In genomic region chr6:100344761-100345160, GRCh38 we compare ENCODE assay signal across 21 cellular contexts.
DNase-seq lines count a peak whose midpoint lies in the region; ATAC-seq and TF ChIP-seq lines count a peak whose summit lies in the region.
"Had no signal": no experiment of that assay in that cellular context is flagged by ENCODE, and none has a peak within 500 bp of the region (broad histone marks: within the 10 kb centered on the region; RNA-seq: fewer than 3 reads in every experiment).

No MANE protein-coding gene starts in this region.

- no peaks in the 10 kb centered on the region for H3K27me3 ChIP-seq in ACC112 (ENCODE audit: insufficient read depth, low read length)
- no peaks in the 10 kb centered on the region for H3K27me3 ChIP-seq in upper lobe of right lung
- H3K27me3 ChIP-seq: breast epithelium, esophagus squamous epithelium, hepatocyte, right atrium auricular region had no signal

- TF ChIP-seq CTCF in upper lobe of right lung (IDR thresholded peaks at IDR 0.05) = no peak

- intact Hi-C loops in upper lobe of right lung (cut with DNase I) = no loop called here

- H3K4me1 ChIP-seq in ACC112 (ENCODE audit: control insufficient read depth, insufficient read depth, low read length, unreplicated experiment) (peaks cover 51% of the 10 kb centered on the region), upper lobe of right lung (no peaks in the 10 kb centered on the region)
- H3K4me1 ChIP-seq: breast epithelium, esophagus squamous epithelium, right atrium auricular region had no signal

- H3K79me2 ChIP-seq in ACC112 (ENCODE audit: control insufficient read depth, insufficient read depth, low read length, unreplicated experiment) = no peaks in the 10 kb centered on the region
- H3K79me2 ChIP-seq: hepatocyte had no signal

- H3K36me3 ChIP-seq in ACC112 (ENCODE audit: insufficient read depth, low read length) (no peaks in the 10 kb centered on the region), upper lobe of right lung (no peaks in the 10 kb centered on the region)
- H3K36me3 ChIP-seq: breast epithelium, esophagus squamous epithelium, right atrium auricular region had no signal

- ATAC-seq in upper lobe of right lung (no peak), GM18909 (IDR thresholded peaks at IDR 0.05; ENCODE audit: poor library complexity, unreplicated experiment) (no peak), GM21529 (IDR thresholded peaks at IDR 0.05; ENCODE audit: unreplicated experiment) (no peak)
- ATAC-seq: A549; activated naive CD4-positive, alpha-beta T cell treated with anti-CD3 and anti-CD28 coated beads, Interleukin-2, amount 50 U/mL, for 72 hours had no signal

- H3K4me3 ChIP-seq in ACC112 (ENCODE audit: low read depth, low read length) = no peak overlapping the region
- no peak overlapping the region for H3K4me3 ChIP-seq in upper lobe of right lung
- H3K4me3 ChIP-seq: A549, breast epithelium, esophagus squamous epithelium, hepatocyte, right atrium auricular region, SK-N-MC had no signal

- H3K27ac ChIP-seq in ACC112 (ENCODE audit: low read depth, low read length) = peak overlapping the region; percentile 10; the same call in 1 of the 2 replicates
- H3K27ac ChIP-seq in upper lobe of right lung = no peak overlapping the region
- H3K27ac ChIP-seq: A549, breast epithelium, esophagus squamous epithelium, hepatocyte, right atrium auricular region, SK-N-MC had no signal

- peak overlapping the region; percentile 77 for H2AFZ ChIP-seq in ACC112 (ENCODE audit: low read length, unreplicated experiment)
- H2AFZ ChIP-seq: hepatocyte had no signal

- peak; percentile 42 for DNase-seq in HT1080 (ENCODE audit: low read depth)
- peak; percentile 3 for DNase-seq in T1000 (lab: John Stamatoyannopoulos, UW)
- peak; percentile 6 for DNase-seq in hepatic stellate cell (ENCODE audit: low spot score)
- DNase-seq in NK-92 (lab: John Stamatoyannopoulos, UW; ENCODE audit: unreplicated experiment) = no peak
- no peak for DNase-seq in upper lobe of right lung
- DNase-seq: activated CD4-positive, alpha-beta T cell treated with anti-CD3 and anti-CD28 coated beads, Interleukin-2, amount 50 U/mL, for 1 hour; activated T-cell treated with anti-CD3 and anti-CD28 coated beads for 4 hours; CD4-positive, CD25-positive, alpha-beta regulatory T cell; esophagus squamous epithelium; NCI-H1092; NCI-H2081 treated with DMSO at 0.1 percent for 48 hours; NCI-H524 treated with DMSO at 0.1 percent for 48 hours had no signal

- no peaks in the 10 kb centered on the region for H3K9me3 ChIP-seq in upper lobe of right lung
- H3K9me3 ChIP-seq: A549, breast epithelium, esophagus squamous epithelium, right atrium auricular region had no signal

Comparison
In these comparisons a context has a peak if more than half of its experiments do, and no peak if none do; other contexts are left out.
1. DNase-seq: peak in HT1080 (single experiment), T1000 (single experiment) and hepatic stellate cell (single experiment); none in NK-92 (single experiment) and upper lobe of right lung (single experiment).